ENCODE assay signal across 21 cellular contexts in genomic region chr20:61356171-61356570, GRCh38.
"Had no signal": no experiment of that assay in that cellular context is flagged by ENCODE, and none has a peak within 500 bp of the region (broad histone marks: within the 10 kb centered on the region; RNA-seq: fewer than 3 reads in every experiment).

No MANE protein-coding gene starts in this region.

- H3K36me3 Mint-ChIP-seq: activated naive CD8-positive, alpha-beta T cell; WTC11 had no signal

- H3K4me3 Mint-ChIP-seq: activated CD8-positive, alpha-beta T cell treated with anti-CD3 and anti-CD28 coated beads, Interleukin-2, amount 10 ng/mL, durations not matched to agents 7 days and 5 days; activated naive CD8-positive, alpha-beta T cell; activated T-cell treated with anti-CD3 and anti-CD28 coated beads, Interleukin-2, amount 50 U/mL, for 24 hours; activated T-helper 1 cell treated with anti-CD3 and anti-CD28 coated beads, Interleukin-12 subunit alpha, Interleukin-12 subunit beta, Interleukin-2, Interleukin-4 antibody, amounts not matched to agents 30 ng/mL and 10 ng/mL and 1 ng/mL, durations not matched to agents 14 hours and 24 hours and 36 hours; T-helper 1 cell treated with Interleukin-12 subunit alpha and Interleukin-12 subunit beta and Interleukin-4 antibody, amounts not matched to agents 30 μg/mL and 1 μg/mL, for 36 hours; WTC11 had no signal

- DNase-seq: activated CD4-positive, alpha-beta T cell treated with anti-CD3 and anti-CD28 coated beads for 48 hours; activated CD4-positive, alpha-beta T cell treated with anti-CD3 and anti-CD28 coated beads, Interleukin-2, amount 50 U/mL, for 4 hours; activated CD4-positive, CD25-positive, alpha-beta regulatory T cell treated with anti-CD3 and anti-CD28 coated beads, Interleukin-2, amount 50 U/mL, for 72 hours; activated CD8-positive, alpha-beta T cell treated with anti-CD3 and anti-CD28 coated beads, Interleukin-2, amount 10 ng/mL, durations not matched to agents 7 days and 5 days; activated effector memory CD4-positive, alpha-beta T cell treated with anti-CD3 and anti-CD28 coated beads, Interleukin-2, amount 50 U/mL, for 16 hours; activated naive CD4-positive, alpha-beta T cell treated with Interleukin-2 at 50 U/mL for 16 hours; activated T-cell treated with anti-CD3 and anti-CD28 coated beads, Interleukin-2, amount 50 U/mL, for 24 hours; caudate nucleus; MG63; MV-4-11; NCI-H1092 treated with DMSO at 0.1 percent for 48 hours; NCI-H1417 treated with DMSO at 0.1 percent for 48 hours; NCI-H1694 treated with DMSO at 0.1 percent for 48 hours; NCI-H2081 treated with DMSO at 0.1 percent for 48 hours; NCI-H446; NCI-H524; SHP77 treated with DMSO at 0.1 percent for 48 hours had no signal

- ATAC-seq: activated CD8-positive, alpha-beta T cell treated with anti-CD3 and anti-CD28 coated beads, Interleukin-2, amount 10 ng/mL, durations not matched to agents 7 days and 5 days; WTC11 had no signal

- H3K9me3 Mint-ChIP-seq: activated T-cell treated with anti-CD3 and anti-CD28 coated beads, Interleukin-2, amount 50 U/mL, for 24 hours; activated T-helper 1 cell treated with anti-CD3 and anti-CD28 coated beads, Interleukin-12 subunit alpha, Interleukin-12 subunit beta, Interleukin-2, Interleukin-4 antibody, amounts not matched to agents 30 ng/mL and 10 ng/mL and 1 ng/mL, durations not matched to agents 14 hours and 24 hours and 36 hours; T-helper 1 cell treated with Interleukin-12 subunit alpha and Interleukin-12 subunit beta and Interleukin-4 antibody, amounts not matched to agents 30 μg/mL and 1 μg/mL, for 36 hours had no signal

- H3K27ac Mint-ChIP-seq: activated CD8-positive, alpha-beta T cell treated with anti-CD3 and anti-CD28 coated beads, Interleukin-2, amount 10 ng/mL, durations not matched to agents 7 days and 5 days; activated naive CD8-positive, alpha-beta T cell; activated T-cell treated with anti-CD3 and anti-CD28 coated beads, Interleukin-2, amount 50 U/mL, for 24 hours; activated T-helper 1 cell treated with anti-CD3 and anti-CD28 coated beads, Interleukin-12 subunit alpha, Interleukin-12 subunit beta, Interleukin-2, Interleukin-4 antibody, amounts not matched to agents 30 ng/mL and 10 ng/mL and 1 ng/mL, durations not matched to agents 14 hours and 24 hours and 36 hours; T-helper 1 cell treated with Interleukin-12 subunit alpha and Interleukin-12 subunit beta and Interleukin-4 antibody, amounts not matched to agents 30 μg/mL and 1 μg/mL, for 36 hours; WTC11 had no signal
